In the genomic region with DNA sequence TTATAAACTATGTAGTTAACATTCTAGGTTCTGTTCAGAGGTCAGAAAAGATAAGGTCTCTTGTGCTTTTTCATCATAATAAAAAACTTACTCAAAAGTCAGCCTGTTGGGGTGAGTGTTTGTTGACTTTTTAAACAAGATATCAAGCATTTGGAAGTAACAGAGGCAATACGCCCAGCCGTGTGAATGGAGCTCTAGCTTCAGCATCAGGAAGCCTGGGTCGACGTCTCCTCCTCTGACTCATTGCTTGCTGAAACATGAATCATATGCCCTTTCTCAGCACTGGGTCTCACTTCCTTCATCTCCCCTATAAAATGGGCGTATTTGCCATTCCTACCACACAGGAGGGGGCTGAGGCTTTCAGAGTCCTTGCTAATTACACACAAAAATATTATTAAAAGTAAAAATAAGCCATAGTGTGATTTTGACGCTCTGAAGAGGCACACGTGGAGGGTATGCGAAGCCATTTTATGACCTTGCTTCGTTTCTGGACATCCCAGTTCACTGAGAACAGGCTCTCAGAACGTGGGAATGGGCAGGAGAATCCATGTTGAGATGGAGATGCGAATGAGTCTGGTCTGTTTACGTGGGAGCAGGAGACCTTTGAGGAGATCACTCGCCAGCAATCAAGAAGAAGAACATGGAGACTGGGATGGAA, we compare ENCODE assay signal across 8 cellular contexts.
DNase-seq lines count a peak whose midpoint lies in the region; ATAC-seq lines count a peak whose summit lies in the region.

No MANE protein-coding gene starts in this region.

- WGBS in urinary bladder: 46% methylated on average over 13 of the region's 13 CpGs

- H3K4me1 ChIP-seq in urinary bladder (ENCODE audit: insufficient read depth): peaks cover 8% of the 10 kb centered on the region

- no peaks in the 10 kb centered on the region for H3K36me3 ChIP-seq in urinary bladder (ENCODE audit: insufficient read depth)

- DNase-seq in COLO829 (ENCODE audit: low spot score) (peak; percentile 59), RPMI7951 (ENCODE audit: low read depth) (peak; percentile 90), dermis blood vessel endothelial cell (peak; percentile 97), non-pigmented ciliary epithelial cell (ENCODE audit: low read depth) (peak; percentile 97)

- peak overlapping the region; percentile 43 for H3K27ac ChIP-seq in urinary bladder (ENCODE audit: low read depth)

- no peak overlapping the region for H3K4me3 ChIP-seq in urinary bladder (ENCODE audit: low read depth, low read length)

- no peak for ATAC-seq in GM18858 (IDR thresholded peaks at IDR 0.05; ENCODE audit: unreplicated experiment)
- ATAC-seq in HG02623 (IDR thresholded peaks at IDR 0.05; ENCODE audit: unreplicated experiment): no peak
- ATAC-seq in HG03342 (IDR thresholded peaks at IDR 0.05; ENCODE audit: unreplicated experiment): no peak
